In genomic region chr7:82173400-82174021, GRCh38 we compare ENCODE assay signal across 19 cellular contexts.
DNase-seq lines count a peak whose midpoint lies in the region; ATAC-seq, FAIRE-seq and TF ChIP-seq lines count a peak whose summit lies in the region.
"Had no signal": no experiment of that assay in that cellular context is flagged by ENCODE, and none has a peak within 500 bp of the region (broad histone marks: within the 10 kb centered on the region; RNA-seq: fewer than 3 reads in every experiment).

No MANE protein-coding gene starts in this region.

- TF ChIP-seq RAD21 in A549 (conservative IDR thresholded peaks at IDR 0.05 in 1 of 2, IDR thresholded peaks at IDR 0.05 in 1 of 2) (peak in 1 of 2 experiments; percentile 23; a peak in 1 of 5 replicates), HCT116 (IDR thresholded peaks at IDR 0.05; ENCODE audit: low read depth) (peak; percentile 7; the same call in 1 of the 2 replicates)

- H3K4me2 ChIP-seq in A549 (no peak overlapping the region), HCT116 (ENCODE audit: low read length) (no peak overlapping the region)

- no peaks in the 10 kb centered on the region for H3K36me3 Mint-ChIP-seq in type B pancreatic cell

- peaks cover 16% of the 10 kb centered on the region; the same call in 2 of the 3 replicates for H3K4me1 ChIP-seq in A549
- H3K4me1 ChIP-seq in HCT116 (ENCODE audit: control insufficient read depth in 1 of 2, insufficient read depth in 2 of 2, low read length in 2 of 2) = no peaks in the 10 kb centered on the region
- H3K4me1 ChIP-seq in RWPE2 (ENCODE audit: insufficient read depth, poor library complexity, severe bottlenecking) = no peaks in the 10 kb centered on the region

- BruUV-seq in HCT116 (replicated peaks; lab: Mats Ljungman, UMichigan) = no TSS peak

- no peak for TF ChIP-seq POLR2A in A549 (IDR thresholded peaks at IDR 0.05; ENCODE audit: low read length)
- no peak for TF ChIP-seq POLR2A in HCT116 (IDR thresholded peaks at IDR 0.05; ENCODE audit: borderline replicate concordance, extremely low read depth, insufficient read depth, insufficient read length)
- TF ChIP-seq POLR2A in erythroblast (IDR thresholded peaks at IDR 0.05; ENCODE audit: low read length) = no peak

- no peak overlapping the region for H2AFZ ChIP-seq in HCT116 (ENCODE audit: low read depth, low read length, poor library complexity, severe bottlenecking)

- CTCF ChIA-PET in A549 (lab: Yijun Ruan, JAX) = interaction anchor here (0.8 to 1.5 kb wide), 3 partner anchors 398 to 613 kb away, joined by 3 to 5 read pairs (median 4); no protein-coding TSS in a partner anchor
- CTCF ChIA-PET in HCT116 (lab: Charles Lee) = no interaction called here

- FAIRE-seq in A549 (lab: Jason Lieb, UNC) = peak; percentile 59
- FAIRE-seq: K562 had no signal

- H4K20me1 ChIP-seq in HCT116 (ENCODE audit: insufficient read depth) = no peaks in the 10 kb centered on the region

- 73% methylated on average over 4 of the region's 4 CpGs for WGBS in A549 (ENCODE audit: missing lambda C conversion rate)

- H3K27ac ChIP-seq in A549 (peak overlapping the region in 1 of 2 experiments; percentile 32; a peak in 1 of 6 replicates), HCT116 (ENCODE audit: low read depth, low read length) (no peak overlapping the region), RWPE2 (ENCODE audit: poor library complexity, severe bottlenecking) (no peak overlapping the region)
- H3K27ac ChIP-seq: C4-2B had no signal

- DNase-seq in A549 (ENCODE audit: low read depth in 1 of 2, low spot score in 1 of 2) = no peak
- no peak for DNase-seq in HCT116 (ENCODE audit: low read depth, low spot score)
- DNase-seq in RWPE2 (ENCODE audit: low spot score) = no peak
- DNase-seq in erythroblast (lab: John Stamatoyannopoulos, UW) = peak; percentile 3
- DNase-seq in NK-92 (lab: John Stamatoyannopoulos, UW; ENCODE audit: unreplicated experiment) = no peak
- no peak for DNase-seq in superior temporal gyrus (ENCODE audit: extremely low spot score)
- DNase-seq in type B pancreatic cell (ENCODE audit: extremely low spot score, unreplicated experiment) = no peak
- DNase-seq: ACHN, DND-41, H9, NCI-H1694 treated with DMSO at 0.1 percent for 48 hours, NCI-H2107, NCI-H510A, RPMI8226, SIG-M5, T-helper 2 cell had no signal

- no peak for TF ChIP-seq CTCF in A549 (IDR thresholded peaks at IDR 0.05)
- TF ChIP-seq CTCF in HCT116 (IDR thresholded peaks at IDR 0.05 in 2 of 3, conservative IDR thresholded peaks at IDR 0.05 in 1 of 3; ENCODE audit: borderline replicate concordance in 1 of 3, insufficient read depth in 1 of 3, low read depth in 2 of 3, low read length in 2 of 3) = no peak
- TF ChIP-seq CTCF in RWPE2 (IDR thresholded peaks at IDR 0.05; ENCODE audit: poor library complexity, severe bottlenecking) = peak; percentile 6
- no peak for TF ChIP-seq CTCF in type B pancreatic cell (conservative IDR thresholded peaks at IDR 0.05)

- no peak overlapping the region for H3K4me3 Mint-ChIP-seq in type B pancreatic cell
- H3K4me3 Mint-ChIP-seq: H9 had no signal

- no peak for ATAC-seq in A549
- ATAC-seq in HCT116 = no peak
- ATAC-seq in RWPE2 (ENCODE audit: low read depth) = no peak
- no peak for ATAC-seq in HG03159 (IDR thresholded peaks at IDR 0.05; ENCODE audit: unreplicated experiment)
- ATAC-seq: K562 had no signal

- RAD21 ChIA-PET in HCT116 (lab: Charles Lee; ENCODE audit: low non-redundant PET in 1 of 2, low total read pairs in 2 of 2, uncharacterized antibody in 2 of 2, unreplicated experiment in 2 of 2) = no interaction called here

- POLR2A ChIA-PET in A549 (lab: Yijun Ruan, JAX) (no interaction called here), HCT116 (lab: Charles Lee) (no interaction called here)

- H3K9me3 ChIP-seq in A549 = no peaks in the 10 kb centered on the region
- no peaks in the 10 kb centered on the region for H3K9me3 ChIP-seq in HCT116 (ENCODE audit: control insufficient read depth in 1 of 2, insufficient read depth in 1 of 2, low read depth in 1 of 2, low read length in 2 of 2)
- no peaks in the 10 kb centered on the region for H3K9me3 ChIP-seq in RWPE2 (ENCODE audit: severe bottlenecking)

- TF ChIP-seq EP300 in A549 (IDR thresholded peaks at IDR 0.05) = no peak

- H3K79me2 ChIP-seq in HCT116 (ENCODE audit: insufficient read depth, low read length) = no peaks in the 10 kb centered on the region

- no peaks in the 10 kb centered on the region for H3K36me3 ChIP-seq in HCT116 (ENCODE audit: control insufficient read depth in 1 of 2, insufficient read depth in 2 of 2, low read length in 2 of 2)
- no peaks in the 10 kb centered on the region for H3K36me3 ChIP-seq in RWPE2 (ENCODE audit: low read depth)

- no peaks in the 10 kb centered on the region for H3K27me3 Mint-ChIP-seq in type B pancreatic cell

- H3K27ac Mint-ChIP-seq in type B pancreatic cell = no peak overlapping the region

- no peaks in the 10 kb centered on the region for H3K9me3 Mint-ChIP-seq in type B pancreatic cell
- H3K9me3 Mint-ChIP-seq: H9 had no signal

- intact Hi-C loops in HCT116 (cut with micrococcal nuclease) = loop anchor here (5.0 kb wide), 1 partner anchor 554 kb away; no protein-coding TSS in a partner anchor

- no peaks in the 10 kb centered on the region for H3K9me2 ChIP-seq in HCT116 (ENCODE audit: insufficient read depth)

- H3K4me3 ChIP-seq in A549 (no peak overlapping the region), HCT116 (replicated peaks in 1 of 2; ENCODE audit: low read depth in 1 of 2, low read length in 2 of 2) (no peak overlapping the region), RWPE2 (ENCODE audit: severe bottlenecking) (no peak overlapping the region)
- H3K4me3 ChIP-seq: K562 had no signal

- H3K4me1 Mint-ChIP-seq in type B pancreatic cell (ENCODE audit: unreplicated experiment) = peaks cover 4% of the 10 kb centered on the region

- no peaks in the 10 kb centered on the region for H3K27me3 ChIP-seq in HCT116 (ENCODE audit: insufficient read depth, low read length)
- H3K27me3 ChIP-seq in RWPE2 (ENCODE audit: insufficient read depth, poor library complexity, severe bottlenecking) = peaks cover 18% of the 10 kb centered on the region

- H3K9ac ChIP-seq in HCT116 (ENCODE audit: low read length) = no peak overlapping the region

TF ChIP-seq in A549, 52 proteins besides CTCF, POLR2A, EP300 and RAD21 (continues in another document):
- TF ChIP-seq RNF2 (IDR thresholded peaks at IDR 0.05; ENCODE audit: borderline replicate concordance, low read depth) (no peak), CHD4 (IDR thresholded peaks at IDR 0.05; ENCODE audit: borderline replicate concordance) (no peak), CEBPB (IDR thresholded peaks at IDR 0.05) (no peak), MAFK (IDR thresholded peaks at IDR 0.05; ENCODE audit: partially characterized antibody) (no peak), ZFP36 (IDR thresholded peaks at IDR 0.05; ENCODE audit: borderline replicate concordance, partially characterized antibody) (no peak), ZSCAN20 (CRISPR knock-in tag; IDR thresholded peaks at IDR 0.05) (no peak), NPAS2 (CRISPR knock-in tag; IDR thresholded peaks at IDR 0.05; ENCODE audit: borderline replicate concordance) (no peak), E2F6 (IDR thresholded peaks at IDR 0.05; ENCODE audit: borderline replicate concordance, low read depth) (no peak)

TF ChIP-seq in HCT116, 20 proteins besides CTCF, POLR2A, EP300 and RAD21 (continues in another document):
- TF ChIP-seq ELF1 (IDR thresholded peaks at IDR 0.05; ENCODE audit: borderline replicate concordance, low read depth) = no peak
- no peak for TF ChIP-seq FOSL1 (IDR thresholded peaks at IDR 0.05; ENCODE audit: low read depth)
- TF ChIP-seq YY1 (IDR thresholded peaks at IDR 0.05; ENCODE audit: extremely low read depth, insufficient replicate concordance, low read depth, low read length) = no peak
- no peak for TF ChIP-seq EZH2phosphoT487 (IDR thresholded peaks at IDR 0.05; ENCODE audit: borderline replicate concordance)
- no peak for TF ChIP-seq JUND (IDR thresholded peaks at IDR 0.05)
- TF ChIP-seq POLR2AphosphoS5 (IDR thresholded peaks at IDR 0.05; ENCODE audit: low read depth, low read length) = no peak
- TF ChIP-seq ZBTB33 (IDR thresholded peaks at IDR 0.05; ENCODE audit: extremely low read depth, insufficient replicate concordance, low read length) = no peak

Comparison
In these comparisons a context has a peak if more than half of its experiments do, and no peak if none do; other contexts are left out.
1. DNase-seq: peak in erythroblast (2 of 2); none in A549 (0 of 2), HCT116 (single experiment), RWPE2 (single experiment), NK-92 (single experiment), superior temporal gyrus (single experiment) and type B pancreatic cell (single experiment).